In the genomic region with DNA sequence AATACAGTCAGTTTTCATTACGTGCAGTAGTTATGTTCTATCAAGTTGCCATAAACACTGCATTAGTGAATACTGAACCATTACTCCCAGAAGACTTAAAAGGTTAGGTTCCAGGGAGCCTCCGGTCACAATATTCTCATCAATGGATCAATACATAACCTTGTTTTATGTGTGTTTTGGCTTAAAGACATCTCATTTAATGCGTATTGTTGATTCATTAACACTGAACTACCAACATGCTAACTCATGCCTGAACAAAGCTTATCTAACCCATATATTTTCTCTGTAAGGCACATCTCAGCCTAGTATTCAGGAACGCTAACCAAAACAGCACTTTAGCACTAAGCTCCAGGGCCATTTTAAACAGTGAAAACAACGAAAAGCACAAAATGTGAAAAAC, we compare ENCODE assay signal across 33 cellular contexts.
"Had no signal": no experiment of that assay in that cellular context is flagged by ENCODE, and none has a peak within 500 bp of the region (broad histone marks: within the 10 kb centered on the region; RNA-seq: fewer than 3 reads in every experiment).

No MANE protein-coding gene starts in this region.

- H3K4me1 Mint-ChIP-seq: activated CD4-positive, alpha-beta T cell treated with anti-CD3 and anti-CD28 coated beads, Interleukin-2, amount 10 ng/mL, durations not matched to agents 24 days and 14 days; activated CD8-positive, alpha-beta memory T cell treated with anti-CD3 and anti-CD28 coated beads, Interleukin-2, amount 10 ng/mL, durations not matched to agents 7 days and 5 days; activated naive CD4-positive, alpha-beta T cell treated with anti-CD3 and anti-CD28 coated beads, Interleukin-2, amount 50 U/mL, for 24 hours; T-helper 17 cell had no signal

- H3K9me3 ChIP-seq: adrenal gland, body of pancreas, colonic mucosa had no signal

- H3K4me3 Mint-ChIP-seq: activated CD4-positive, alpha-beta memory T cell treated with anti-CD3 and anti-CD28 coated beads for 36 hours; activated CD4-positive, alpha-beta T cell treated with anti-CD3 and anti-CD28 coated beads for 36 hours; activated CD4-positive, alpha-beta T cell treated with anti-CD3 and anti-CD28 coated beads, Interleukin-2, amount 10 ng/mL, durations not matched to agents 24 days and 14 days; activated CD8-positive, alpha-beta memory T cell treated with anti-CD3 and anti-CD28 coated beads, Interleukin-2, amount 10 ng/mL, durations not matched to agents 7 days and 5 days; activated CD8-positive, alpha-beta T cell treated with anti-CD3 and anti-CD28 coated beads, Interleukin-2, amount 10 ng/mL, durations not matched to agents 7 days and 5 days; activated naive CD4-positive, alpha-beta T cell treated with anti-CD3 and anti-CD28 coated beads for 36 hours; activated naive CD4-positive, alpha-beta T cell treated with anti-CD3 and anti-CD28 coated beads, Interleukin-2, amount 50 U/mL, for 24 hours; activated naive CD8-positive, alpha-beta T cell treated with anti-CD3 and anti-CD28 coated beads for 36 hours; activated naive CD8-positive, alpha-beta T cell treated with anti-CD3 and anti-CD28 coated beads, Interleukin-2, amount 50 U/mL, for 24 hours; activated T-helper 1 cell treated with anti-CD3 and anti-CD28 coated beads, Interleukin-12 subunit alpha, Interleukin-12 subunit beta, Interleukin-2, Interleukin-4 antibody, amounts not matched to agents 30 ng/mL and 10 ng/mL and 1 ng/mL, durations not matched to agents 14 hours and 24 hours and 36 hours; T-helper 17 cell; T-helper 2 cell treated with Interferon-gamma antibody and Interleukin-4, amounts not matched to agents 5 μg/mL and 100 μg/mL, for 36 hours had no signal

- H3K4me3 ChIP-seq: adrenal gland, body of pancreas, cardiac muscle cell, colonic mucosa, esophagus squamous epithelium had no signal

- H3K27me3 Mint-ChIP-seq: T-helper 17 cell had no signal

- H3K36me3 ChIP-seq: adrenal gland, cardiac muscle cell, colonic mucosa, esophagus squamous epithelium had no signal

- H3K27me3 ChIP-seq: adrenal gland, body of pancreas, cardiac muscle cell, colonic mucosa, esophagus squamous epithelium had no signal

- H3K27ac Mint-ChIP-seq: activated CD4-positive, alpha-beta memory T cell treated with anti-CD3 and anti-CD28 coated beads for 36 hours; activated CD4-positive, alpha-beta T cell treated with anti-CD3 and anti-CD28 coated beads for 36 hours; activated CD4-positive, alpha-beta T cell treated with anti-CD3 and anti-CD28 coated beads, Interleukin-2, amount 10 ng/mL, durations not matched to agents 24 days and 14 days; activated CD8-positive, alpha-beta memory T cell treated with anti-CD3 and anti-CD28 coated beads, Interleukin-2, amount 10 ng/mL, durations not matched to agents 7 days and 5 days; activated CD8-positive, alpha-beta T cell treated with anti-CD3 and anti-CD28 coated beads, Interleukin-2, amount 10 ng/mL, durations not matched to agents 7 days and 5 days; activated naive CD4-positive, alpha-beta T cell treated with anti-CD3 and anti-CD28 coated beads for 36 hours; activated naive CD4-positive, alpha-beta T cell treated with anti-CD3 and anti-CD28 coated beads, Interleukin-2, amount 50 U/mL, for 24 hours; activated naive CD8-positive, alpha-beta T cell treated with anti-CD3 and anti-CD28 coated beads for 36 hours; activated naive CD8-positive, alpha-beta T cell treated with anti-CD3 and anti-CD28 coated beads, Interleukin-2, amount 50 U/mL, for 24 hours; activated T-helper 1 cell treated with anti-CD3 and anti-CD28 coated beads, Interleukin-12 subunit alpha, Interleukin-12 subunit beta, Interleukin-2, Interleukin-4 antibody, amounts not matched to agents 30 ng/mL and 10 ng/mL and 1 ng/mL, durations not matched to agents 14 hours and 24 hours and 36 hours; activated T-helper 2 cell treated with anti-CD3 and anti-CD28 coated beads, Interferon-gamma antibody, Interleukin-2, Interleukin-4, amounts not matched to agents 10 μg/mL and 5 μg/mL and 100 μg/mL, durations not matched to agents 14 hours and 24 hours and 36 hours; T-helper 17 cell; T-helper 2 cell treated with Interferon-gamma antibody and Interleukin-4, amounts not matched to agents 5 μg/mL and 100 μg/mL, for 36 hours had no signal

- ATAC-seq: activated CD4-positive, alpha-beta T cell treated with anti-CD3 and anti-CD28 coated beads for 36 hours; activated CD8-positive, alpha-beta memory T cell treated with anti-CD3 and anti-CD28 coated beads, Interleukin-2, amount 10 ng/mL, durations not matched to agents 7 days and 5 days; activated CD8-positive, alpha-beta T cell treated with anti-CD3 and anti-CD28 coated beads, Interleukin-2, amount 10 ng/mL, durations not matched to agents 7 days and 5 days; activated naive CD8-positive, alpha-beta T cell treated with anti-CD3 and anti-CD28 coated beads, Interleukin-2, amount 50 U/mL, for 24 hours; body of pancreas; T-helper 17 cell had no signal

- H3K27ac ChIP-seq: adrenal gland, body of pancreas, cardiac muscle cell, colonic mucosa, epithelial cell of prostate, esophagus squamous epithelium had no signal

- DNase-seq: activated CD4-positive, alpha-beta memory T cell treated with anti-CD3 and anti-CD28 coated beads for 36 hours; activated CD4-positive, alpha-beta T cell treated with anti-CD3 and anti-CD28 coated beads for 36 hours; activated CD4-positive, alpha-beta T cell treated with anti-CD3 and anti-CD28 coated beads, Interleukin-2, amount 10 ng/mL, durations not matched to agents 24 days and 14 days; activated CD4-positive, CD25-positive, alpha-beta regulatory T cell; activated CD4-positive, CD25-positive, alpha-beta regulatory T cell treated with anti-CD3 and anti-CD28 coated beads, Interleukin-2, amount 50 U/mL, for 72 hours; activated CD8-positive, alpha-beta memory T cell treated with anti-CD3 and anti-CD28 coated beads, Interleukin-2, amount 10 ng/mL, durations not matched to agents 7 days and 5 days; activated CD8-positive, alpha-beta memory T cell treated with anti-CD3 and anti-CD28 coated beads, Interleukin-2, amount 50 U/mL, for 4 hours; activated CD8-positive, alpha-beta T cell treated with anti-CD3 and anti-CD28 coated beads, Interleukin-2, amount 10 ng/mL, durations not matched to agents 7 days and 5 days; activated effector memory CD4-positive, alpha-beta T cell treated with anti-CD3 and anti-CD28 coated beads, Interleukin-2, amount 50 U/mL, for 16 hours; activated naive CD4-positive, alpha-beta T cell treated with anti-CD3 and anti-CD28 coated beads for 36 hours; activated naive CD8-positive, alpha-beta T cell treated with anti-CD3 and anti-CD28 coated beads for 36 hours; activated naive CD8-positive, alpha-beta T cell treated with anti-CD3 and anti-CD28 coated beads, Interleukin-2, amount 50 U/mL, for 24 hours; activated T-cell treated with anti-CD3 and anti-CD28 coated beads, Interleukin-2, amount 50 U/mL, for 1 hour; activated T-cell treated with anti-CD3 and anti-CD28 coated beads, Interleukin-2, amount 50 U/mL, for 48 hours; adrenal gland; amygdala; aorta; body of pancreas; central memory CD4-positive, alpha-beta T cell; cerebellar nuclear complex; colonic mucosa; effector CD8-positive, alpha-beta T cell; esophagus squamous epithelium; head of caudate nucleus; T-helper 1 cell; T-helper 17 cell; T1000 had no signal

- H3K4me1 ChIP-seq: adrenal gland, body of pancreas, colonic mucosa had no signal
